8 cellular contexts compared by ENCODE assay signal in the genomic region with DNA sequence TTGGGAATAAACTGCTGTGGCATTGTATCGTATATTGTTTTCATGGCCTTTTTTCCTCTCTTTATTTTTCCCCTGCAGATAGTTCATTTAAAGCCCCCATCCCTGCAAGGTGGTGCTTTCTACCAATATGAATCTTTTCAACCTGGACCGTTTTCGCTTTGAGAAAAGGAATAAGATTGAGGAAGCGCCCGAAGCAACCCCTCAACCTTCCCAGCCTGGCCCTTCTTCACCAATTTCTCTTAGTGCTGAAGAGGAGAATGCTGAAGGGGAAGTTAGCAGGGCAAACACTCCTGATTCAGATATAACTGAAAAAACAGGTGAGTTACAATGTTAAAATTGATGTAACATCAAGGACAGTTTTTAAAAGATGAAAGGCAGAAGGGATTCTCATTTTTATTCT. TPM values are rescaled to one million over a fixed set of nuclear protein-coding genes. Genes with fewer than 3 reads are reported as not detected.
DNase-seq lines count a peak whose midpoint lies in the region; ATAC-seq and TF ChIP-seq lines count a peak whose summit lies in the region.

No MANE protein-coding gene starts in this region.

- H3K27me3 ChIP-seq in cardiac muscle cell (no peaks in the 10 kb centered on the region), left lung (no peaks in the 10 kb centered on the region), upper lobe of left lung (no peaks in the 10 kb centered on the region)

- ATAC-seq in Right ventricle myocardium inferior: no peak
- ATAC-seq in left lung: no peak
- no peak for ATAC-seq in upper lobe of left lung (ENCODE audit: low FRiP score in 2 of 2)

- intact Hi-C loops in Right ventricle myocardium inferior (cut with DNase I) (loop anchor here (10.0 kb wide), 1 partner anchor 247 kb away; a partner anchor contains a TSS), left lung (cut with DNase I) (no loop called here)

- WGBS in adipose tissue, 3 donors: 10 to 15% (median 12%) methylated on average over 5 of the region's 5 CpGs
- WGBS in upper lobe of left lung, 2 donors: 13 to 14% methylated on average over 5 of the region's 5 CpGs

- TF ChIP-seq POLR2A in upper lobe of left lung (IDR thresholded peaks at IDR 0.05): no peak

- peak overlapping the region; percentile 95 for H3K27ac ChIP-seq in cardiac muscle cell
- H3K27ac ChIP-seq in adipose tissue (ENCODE audit: low read depth, low read length): peak overlapping the region; percentile 20
- H3K27ac ChIP-seq in left lung: peak overlapping the region; percentile 86 to 91
- peak overlapping the region; percentile 88 to 92 (median 88) for H3K27ac ChIP-seq in upper lobe of left lung

- H3K4me3 ChIP-seq in cardiac muscle cell (peak overlapping the region; percentile 72), left lung (peak overlapping the region; percentile 62 to 71), upper lobe of left lung (peak overlapping the region; percentile 46 to 88 (median 70))

- peaks cover 22% of the 10 kb centered on the region for H3K36me3 ChIP-seq in cardiac muscle cell
- H3K36me3 ChIP-seq in left lung: peaks cover 0 to 26% of the 10 kb centered on the region in 2 donors
- H3K36me3 ChIP-seq in upper lobe of left lung: peaks cover 5 to 24% (median 14%) of the 10 kb centered on the region in 4 donors

- H3K4me1 ChIP-seq in cardiac muscle cell (ENCODE audit: low read depth): peaks cover 8% of the 10 kb centered on the region
- peaks cover 7 to 24% of the 10 kb centered on the region in 2 donors for H3K4me1 ChIP-seq in left lung
- peaks cover 9 to 28% (median 13%) of the 10 kb centered on the region in 4 donors for H3K4me1 ChIP-seq in upper lobe of left lung

- no peaks in the 10 kb centered on the region for H3K9me3 ChIP-seq in cardiac muscle cell (ENCODE audit: low read depth)
- H3K9me3 ChIP-seq in left lung: no peaks in the 10 kb centered on the region
- no peaks in the 10 kb centered on the region for H3K9me3 ChIP-seq in upper lobe of left lung

- DNase-seq in cardiac muscle cell (ENCODE audit: low read depth in 1 of 2, low spot score in 1 of 2): peak in 1 of 2 donors; percentile 1
- no peak for DNase-seq in Right ventricle myocardium inferior (ENCODE audit: missing footprints)
- no peak for DNase-seq in left lung
- no peak for DNase-seq in upper lobe of left lung
- DNase-seq in activated CD4-positive, alpha-beta T cell treated with anti-CD3 and anti-CD28 coated beads for 1 hour: no peak
- DNase-seq in Ammon's horn (ENCODE audit: low spot score): no peak
- no peak for DNase-seq in hepatic stellate cell (ENCODE audit: low spot score)

- no peak for TF ChIP-seq CTCF in cardiac muscle cell (IDR thresholded peaks at IDR 0.05; ENCODE audit: low read depth, low read length)
- no peak for TF ChIP-seq CTCF in left lung (IDR thresholded peaks at IDR 0.05)
- TF ChIP-seq CTCF in upper lobe of left lung (IDR thresholded peaks at IDR 0.05): no peak

- TF ChIP-seq EP300 in upper lobe of left lung (IDR thresholded peaks at IDR 0.05): no peak

RNA-seq across cellular contexts. Expression of a gene that starts 0.6 kb away (rescaled TPM):
- total RNA-seq in cardiac muscle cell: 17.2 and 20.6 TPM in 2 replicates
- 16.8 and 19.4 TPM in 2 replicates for polyA plus RNA-seq in cardiac muscle cell
- 9.2 TPM for total RNA-seq in Right ventricle myocardium inferior
- polyA plus RNA-seq in adipose tissue: 1 to 10 TPM; 4.7 to 7.4 (median 6.2) TPM
- total RNA-seq in left lung: 10 to 100 TPM; 20.9 to 24.4 TPM
- total RNA-seq in upper lobe of left lung: 10 to 100 TPM; 12.1 to 25.0 (median 17.4) TPM

Comparison
In these comparisons a context has a peak if more than half of its experiments do, and no peak if none do; other contexts are left out.
1. H3K27ac ChIP-seq: peak in every context shown above with its lines; median percentile 95 in cardiac muscle cell; 88 in left lung; 88 in upper lobe of left lung; 20 in adipose tissue.